20 cellular contexts compared by ENCODE assay signal in genomic region chr5:175795959-175796358, GRCh38.
DNase-seq lines count a peak whose midpoint lies in the region; FAIRE-seq and TF ChIP-seq lines count a peak whose summit lies in the region.
"Had no signal": no experiment of that assay in that cellular context is flagged by ENCODE, and none has a peak within 500 bp of the region (broad histone marks: within the 10 kb centered on the region; RNA-seq: fewer than 3 reads in every experiment).

No MANE protein-coding gene starts in this region.

- peak overlapping the region; percentile 69 for H3K4me3 Mint-ChIP-seq in nephron progenitor cell
- no peak overlapping the region for H3K4me3 Mint-ChIP-seq in mesothelial cell of epicardium
- no peak overlapping the region for H3K4me3 Mint-ChIP-seq in activated T-helper 1 cell treated with anti-CD3 and anti-CD28 coated beads, Interleukin-12 subunit alpha, Interleukin-12 subunit beta, Interleukin-2, Interleukin-4 antibody, amounts not matched to agents 30 ng/mL and 10 ng/mL and 1 ng/mL, durations not matched to agents 14 hours and 24 hours and 36 hours
- H3K4me3 Mint-ChIP-seq: CD4-positive, alpha-beta T cell; natural killer cell had no signal

- DNase-seq in GM12892 (ENCODE audit: insufficient read length) (no peak), nephron progenitor cell (no peak), colonic mucosa (no peak), mesothelial cell of epicardium (ENCODE audit: low spot score in 2 of 2, unreplicated experiment in 2 of 2) (no peak)
- no peak for DNase-seq in activated T-helper 1 cell treated with anti-CD3 and anti-CD28 coated beads, Interleukin-12 subunit alpha, Interleukin-12 subunit beta, Interleukin-2, Interleukin-4 antibody, amounts not matched to agents 30 ng/mL and 10 ng/mL and 1 ng/mL, durations not matched to agents 14 hours and 24 hours and 36 hours (ENCODE audit: low spot score)
- DNase-seq: activated CD4-positive, alpha-beta T cell treated with anti-CD3 and anti-CD28 coated beads, Interleukin-2, amount 50 U/mL, for 4 hours; activated naive CD4-positive, alpha-beta T cell; CD4-positive, alpha-beta T cell; heart left ventricle; Kasumi-1; left ventricle myocardium inferior; natural killer cell had no signal

- intact Hi-C loops in colonic mucosa (cut with DNase I), result no loop called here
- intact Hi-C loops in activated T-helper 1 cell treated with anti-CD3 and anti-CD28 coated beads, Interleukin-12 subunit alpha, Interleukin-12 subunit beta, Interleukin-2, Interleukin-4 antibody, amounts not matched to agents 30 ng/mL and 10 ng/mL and 1 ng/mL, durations not matched to agents 14 hours and 24 hours and 36 hours (cut with micrococcal nuclease), result loop anchor here (2.0 kb wide), 1 partner anchor 143 kb away; no protein-coding TSS in a partner anchor

- H3K4me3 ChIP-seq in HUES6 (ENCODE audit: low read depth, low read length) (peak overlapping the region; percentile 67), colonic mucosa (no peak overlapping the region)
- H3K4me3 ChIP-seq: left ventricle myocardium inferior, prostate gland, SK-N-MC had no signal

- H3K27me3 ChIP-seq in HUES6 (ENCODE audit: control insufficient read depth, insufficient read depth, low read length) (peaks cover 37% of the 10 kb centered on the region), colonic mucosa (peaks cover 27% of the 10 kb centered on the region)

- H3K27me3 Mint-ChIP-seq in nephron progenitor cell (ENCODE audit: low read depth, poor library complexity) (peaks cover 39% of the 10 kb centered on the region), mesothelial cell of epicardium (ENCODE audit: low read depth) (peaks cover 78% of the 10 kb centered on the region)
- peaks cover 31% of the 10 kb centered on the region for H3K27me3 Mint-ChIP-seq in activated T-helper 1 cell treated with anti-CD3 and anti-CD28 coated beads, Interleukin-12 subunit alpha, Interleukin-12 subunit beta, Interleukin-2, Interleukin-4 antibody, amounts not matched to agents 30 ng/mL and 10 ng/mL and 1 ng/mL, durations not matched to agents 14 hours and 24 hours and 36 hours (ENCODE audit: insufficient read depth)

- H3K27ac ChIP-seq in HUES6 (ENCODE audit: low read depth, low read length) (no peak overlapping the region), cingulate gyrus (ENCODE audit: low read depth, low read length) (peak overlapping the region; percentile 29), colonic mucosa (no peak overlapping the region)
- H3K27ac ChIP-seq: epithelial cell of prostate, heart left ventricle, left ventricle myocardium inferior, prostate gland, SK-N-MC had no signal

- H3K9me3 Mint-ChIP-seq in nephron progenitor cell, result peaks cover 2% of the 10 kb centered on the region
- no peaks in the 10 kb centered on the region for H3K9me3 Mint-ChIP-seq in mesothelial cell of epicardium
- no peaks in the 10 kb centered on the region for H3K9me3 Mint-ChIP-seq in activated T-helper 1 cell treated with anti-CD3 and anti-CD28 coated beads, Interleukin-12 subunit alpha, Interleukin-12 subunit beta, Interleukin-2, Interleukin-4 antibody, amounts not matched to agents 30 ng/mL and 10 ng/mL and 1 ng/mL, durations not matched to agents 14 hours and 24 hours and 36 hours

- peaks cover 18% of the 10 kb centered on the region for H3K4me1 ChIP-seq in HUES6 (ENCODE audit: control insufficient read depth, insufficient read depth, low read length)
- H3K4me1 ChIP-seq in colonic mucosa, result no peaks in the 10 kb centered on the region

- no peaks in the 10 kb centered on the region for H3K36me3 Mint-ChIP-seq in nephron progenitor cell (ENCODE audit: low read depth)
- no peaks in the 10 kb centered on the region for H3K36me3 Mint-ChIP-seq in mesothelial cell of epicardium
- H3K36me3 Mint-ChIP-seq in activated T-helper 1 cell treated with anti-CD3 and anti-CD28 coated beads, Interleukin-12 subunit alpha, Interleukin-12 subunit beta, Interleukin-2, Interleukin-4 antibody, amounts not matched to agents 30 ng/mL and 10 ng/mL and 1 ng/mL, durations not matched to agents 14 hours and 24 hours and 36 hours (ENCODE audit: low read depth), result no peaks in the 10 kb centered on the region
- H3K36me3 Mint-ChIP-seq: natural killer cell had no signal

- no peak for TF ChIP-seq CTCF in nephron progenitor cell (IDR thresholded peaks at IDR 0.05)
- TF ChIP-seq CTCF in colonic mucosa (IDR thresholded peaks at IDR 0.05), result no peak
- no peak for TF ChIP-seq CTCF in mesothelial cell of epicardium (IDR thresholded peaks at IDR 0.05; ENCODE audit: unreplicated experiment)

- H3K4me1 Mint-ChIP-seq in nephron progenitor cell (peaks cover 31% of the 10 kb centered on the region), mesothelial cell of epicardium (peaks cover 8% of the 10 kb centered on the region)
- H3K4me1 Mint-ChIP-seq in activated T-helper 1 cell treated with anti-CD3 and anti-CD28 coated beads, Interleukin-12 subunit alpha, Interleukin-12 subunit beta, Interleukin-2, Interleukin-4 antibody, amounts not matched to agents 30 ng/mL and 10 ng/mL and 1 ng/mL, durations not matched to agents 14 hours and 24 hours and 36 hours (ENCODE audit: low read depth), result no peaks in the 10 kb centered on the region

- H3K27ac Mint-ChIP-seq in nephron progenitor cell, result no peak overlapping the region
- no peak overlapping the region for H3K27ac Mint-ChIP-seq in mesothelial cell of epicardium
- no peak overlapping the region for H3K27ac Mint-ChIP-seq in activated T-helper 1 cell treated with anti-CD3 and anti-CD28 coated beads, Interleukin-12 subunit alpha, Interleukin-12 subunit beta, Interleukin-2, Interleukin-4 antibody, amounts not matched to agents 30 ng/mL and 10 ng/mL and 1 ng/mL, durations not matched to agents 14 hours and 24 hours and 36 hours
- H3K27ac Mint-ChIP-seq: CD4-positive, alpha-beta T cell; natural killer cell had no signal

- no peak for TF ChIP-seq POLR2A in GM12892 (IDR thresholded peaks at IDR 0.05; ENCODE audit: low read depth, low read length)

- no peaks in the 10 kb centered on the region for H3K36me3 ChIP-seq in HUES6 (ENCODE audit: control insufficient read depth, insufficient read depth, low read length)
- no peaks in the 10 kb centered on the region for H3K36me3 ChIP-seq in colonic mucosa
- H3K36me3 ChIP-seq: heart left ventricle, left ventricle myocardium inferior, prostate gland had no signal

- H3K9me3 ChIP-seq in HUES6 (ENCODE audit: control insufficient read depth, insufficient read depth, low read depth, low read length) (no peaks in the 10 kb centered on the region), colonic mucosa (no peaks in the 10 kb centered on the region)
- H3K9me3 ChIP-seq: prostate gland had no signal

- peak; percentile 5 for FAIRE-seq in GM12892 (lab: Jason Lieb, UNC)
- FAIRE-seq: G401.6, HTR-8/SVneo, urothelium cell line had no signal

- H3K9ac ChIP-seq in HUES6 (ENCODE audit: low read length) (no peak overlapping the region), colonic mucosa (ENCODE audit: low read depth in 2 of 2, low read length in 2 of 2) (no peak overlapping the region)
